Comparison of ENCODE assay signal across 15 cellular contexts in the genomic region with DNA sequence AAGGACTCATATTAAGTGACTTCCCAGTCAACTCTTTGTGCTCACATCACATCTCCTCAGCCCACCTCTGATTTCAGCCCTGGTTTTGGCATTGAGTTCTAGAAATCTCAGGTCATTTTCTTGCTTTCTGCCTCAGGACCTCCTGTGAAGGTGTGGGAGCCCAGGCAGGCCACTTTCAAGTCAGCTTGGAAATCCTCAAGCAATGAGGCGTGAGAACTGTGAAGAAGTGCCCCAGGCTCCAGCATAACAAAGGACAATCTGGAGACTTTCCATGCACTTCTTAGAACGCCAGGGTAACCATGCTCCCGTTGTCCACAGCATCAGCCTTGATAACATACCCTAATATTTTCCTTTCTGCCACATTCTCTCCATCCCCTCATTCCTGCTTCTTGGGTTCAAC.
"Had no signal": no experiment of that assay in that cellular context is flagged by ENCODE, and none has a peak within 500 bp of the region (broad histone marks: within the 10 kb centered on the region; RNA-seq: fewer than 3 reads in every experiment).

No MANE protein-coding gene starts in this region.

- DNase-seq: activated CD4-positive, alpha-beta memory T cell treated with anti-CD3 and anti-CD28 coated beads, Interleukin-2, amount 10 ng/mL, durations not matched to agents 7 days and 5 days; activated CD4-positive, alpha-beta T cell treated with anti-CD3 and anti-CD28 coated beads for 1 hour; activated naive CD4-positive, alpha-beta T cell treated with anti-CD3 and anti-CD28 coated beads for 36 hours; foreskin melanocyte; heart left ventricle; islet precursor cell; left ventricle myocardium inferior; mesenchymal stem cell; ovary; stimulated activated CD4-positive, alpha-beta T cell treated with anti-CD3 and anti-CD28 coated beads, Interleukin-12 subunit alpha, Interleukin-12 subunit beta, amount 100 ng/mL, for 4 hours; testis had no signal

- H3K4me3 ChIP-seq: cardiac muscle cell, heart left ventricle, left ventricle myocardium inferior, ovary, testis had no signal

- ATAC-seq: heart left ventricle had no signal

- H3K27ac ChIP-seq: cardiac muscle cell, heart left ventricle, left ventricle myocardium inferior, ovary, testis had no signal

- H3K27me3 Mint-ChIP-seq: stimulated activated naive CD8-positive, alpha-beta T cell treated with anti-CD3 and anti-CD28 coated beads, Interleukin-15, Interleukin-2, amounts not matched to agents 100 ng/mL and 50 ng/mL, for 24 hours had no signal

- H3K27me3 ChIP-seq: cardiac muscle cell, heart left ventricle, ovary, testis had no signal

- H3K9me3 ChIP-seq: heart left ventricle, left ventricle myocardium inferior, ovary, testis had no signal

- H3K4me3 Mint-ChIP-seq: activated CD4-positive, alpha-beta memory T cell treated with anti-CD3 and anti-CD28 coated beads, Interleukin-2, amount 10 ng/mL, durations not matched to agents 7 days and 5 days; activated naive CD4-positive, alpha-beta T cell treated with anti-CD3 and anti-CD28 coated beads for 36 hours; neural crest cell; stimulated activated naive CD8-positive, alpha-beta T cell treated with anti-CD3 and anti-CD28 coated beads, Interleukin-15, Interleukin-2, amounts not matched to agents 100 ng/mL and 50 ng/mL, for 24 hours; T-helper 2 cell treated with Interferon-gamma antibody and Interleukin-4, amounts not matched to agents 5 μg/mL and 100 μg/mL, for 36 hours had no signal

- H3K36me3 ChIP-seq: cardiac muscle cell, heart left ventricle, left ventricle myocardium inferior, ovary had no signal

- H3K27ac Mint-ChIP-seq: activated CD4-positive, alpha-beta memory T cell treated with anti-CD3 and anti-CD28 coated beads, Interleukin-2, amount 10 ng/mL, durations not matched to agents 7 days and 5 days; activated naive CD4-positive, alpha-beta T cell treated with anti-CD3 and anti-CD28 coated beads for 36 hours; stimulated activated naive CD8-positive, alpha-beta T cell treated with anti-CD3 and anti-CD28 coated beads, Interleukin-15, Interleukin-2, amounts not matched to agents 100 ng/mL and 50 ng/mL, for 24 hours; T-helper 2 cell treated with Interferon-gamma antibody and Interleukin-4, amounts not matched to agents 5 μg/mL and 100 μg/mL, for 36 hours had no signal

- H3K9me3 Mint-ChIP-seq: activated CD4-positive, alpha-beta memory T cell treated with anti-CD3 and anti-CD28 coated beads, Interleukin-2, amount 10 ng/mL, durations not matched to agents 7 days and 5 days; activated naive CD4-positive, alpha-beta T cell treated with anti-CD3 and anti-CD28 coated beads for 36 hours; neural crest cell; stimulated activated naive CD8-positive, alpha-beta T cell treated with anti-CD3 and anti-CD28 coated beads, Interleukin-15, Interleukin-2, amounts not matched to agents 100 ng/mL and 50 ng/mL, for 24 hours; T-helper 2 cell treated with Interferon-gamma antibody and Interleukin-4, amounts not matched to agents 5 μg/mL and 100 μg/mL, for 36 hours had no signal
